In genomic region chr2:54330226-54331094, GRCh38 we compare ENCODE assay signal across 8 cellular contexts.
DNase-seq lines count a peak whose midpoint lies in the region; ATAC-seq, FAIRE-seq and TF ChIP-seq lines count a peak whose summit lies in the region.

No MANE protein-coding gene starts in this region.

- H3K27ac Mint-ChIP-seq in T-helper 17 cell (peak overlapping the region; percentile 89), type B pancreatic cell (peak overlapping the region; percentile 27)

- ATAC-seq in HG02870 (IDR thresholded peaks at IDR 0.05; ENCODE audit: unreplicated experiment) (peak; percentile 97), T-helper 17 cell (peak; percentile 98), left cardiac atrium (peak; percentile 98 to 99)

- DNase-seq in GM12892 (ENCODE audit: insufficient read length) (peak; percentile 82), NCI-H146 (lab: John Stamatoyannopoulos, UW) (peak; percentile 97), T-helper 17 cell (peak; percentile 60 to 74 (median 72)), amygdala (lab: John Stamatoyannopoulos, UW) (peak; percentile 61 to 97 (median 93)), left cardiac atrium (peak; percentile 99), posterior cingulate gyrus (peak; percentile 94 to 99 (median 97)), type B pancreatic cell (ENCODE audit: extremely low spot score, unreplicated experiment) (peak; percentile 93)

- intact Hi-C loops in left cardiac atrium (cut with DNase I) (loop anchor here in 1 of 2 donors (10.0 kb wide), 1 partner anchor 124 kb away; the partner anchor contains the start of gene SPTBN1), posterior cingulate gyrus (cut with DNase I) (loop anchor here (5.0 to 10.0 kb wide), 5 partner anchors 54 to 394 kb away; partner anchors contain the start of genes EML6 and SPTBN1)

- H3K36me3 Mint-ChIP-seq in T-helper 17 cell (ENCODE audit: low read depth) (no peaks in the 10 kb centered on the region), type B pancreatic cell (no peaks in the 10 kb centered on the region)

- peak overlapping the region; percentile 91 for H3K4me3 Mint-ChIP-seq in T-helper 17 cell
- H3K4me3 Mint-ChIP-seq in type B pancreatic cell, result peak overlapping the region; percentile 92

- peaks cover 39% of the 10 kb centered on the region for H3K27me3 Mint-ChIP-seq in T-helper 17 cell
- H3K27me3 Mint-ChIP-seq in type B pancreatic cell, result peaks cover 12% of the 10 kb centered on the region

- no peak for TF ChIP-seq CTCF in type B pancreatic cell (conservative IDR thresholded peaks at IDR 0.05)

- H3K4me1 Mint-ChIP-seq in T-helper 17 cell (peaks cover 21% of the 10 kb centered on the region), type B pancreatic cell (ENCODE audit: unreplicated experiment) (peaks cover 11% of the 10 kb centered on the region)

- H3K9me3 Mint-ChIP-seq in type B pancreatic cell, result no peaks in the 10 kb centered on the region

- no peak for TF ChIP-seq POLR2A in GM12892 (IDR thresholded peaks at IDR 0.05; ENCODE audit: low read depth, low read length)

- FAIRE-seq in GM12892 (lab: Jason Lieb, UNC), result peak; percentile 84

- no peaks in the 10 kb centered on the region for H3K9me3 ChIP-seq in T-helper 17 cell (ENCODE audit: control insufficient read depth, low read length, poor library complexity, severe bottlenecking)

Comparison
In these comparisons a context has a peak if more than half of its experiments do, and no peak if none do; other contexts are left out.
1. Peak in every context shown above with its lines: DNase-seq and ATAC-seq.